ENCODE assay signal across 30 cellular contexts in genomic region chr4:69051576-69051943, GRCh38. TPM values are rescaled to one million over a fixed set of nuclear protein-coding genes. Genes with fewer than 3 reads are reported as not detected.
DNase-seq lines count a peak whose midpoint lies in the region; ATAC-seq, FAIRE-seq and TF ChIP-seq lines count a peak whose summit lies in the region.
"Had no signal": no experiment of that assay in that cellular context is flagged by ENCODE, and none has a peak within 500 bp of the region (broad histone marks: within the 10 kb centered on the region; RNA-seq: fewer than 3 reads in every experiment).

No MANE protein-coding gene starts in this region.

- H3K4ac ChIP-seq in trophoblast cell (ENCODE audit: low read depth, low read length) = no peak overlapping the region

- WGBS in K562 (ENCODE audit: insufficient coverage, low coverage, missing lambda C conversion rate) = 9% methylated on average over 4 of the region's 4 CpGs
- 19% methylated on average over 3 of the region's 4 CpGs for WGBS in HepG2 (ENCODE audit: low lambda C conversion rate)
- WGBS in trophoblast cell (ENCODE audit: extremely low coverage, insufficient coverage, insufficient read length) = no CpG with 5 or more reads among the region's 4 CpGs

- H3K4me1 Mint-ChIP-seq in activated CD4-positive, alpha-beta memory T cell treated with anti-CD3 and anti-CD28 coated beads, Interleukin-2, amount 10 ng/mL, durations not matched to agents 7 days and 5 days = no peaks in the 10 kb centered on the region
- H3K4me1 Mint-ChIP-seq: activated B cell treated with CpG ODN at 0.5 μM for 24 hours; activated naive CD4-positive, alpha-beta T cell treated with anti-CD3 and anti-CD28 coated beads, Interleukin-2, amount 10 ng/mL, durations not matched to agents 7 days and 5 days had no signal

- no peak for DNase-seq in K562 (ENCODE audit: extremely low read depth in 1 of 4, low spot score in 3 of 4)
- no peak for DNase-seq in HepG2 (ENCODE audit: low spot score)
- no peak for DNase-seq in trophoblast cell
- DNase-seq in activated CD4-positive, alpha-beta memory T cell treated with anti-CD3 and anti-CD28 coated beads, Interleukin-2, amount 10 ng/mL, durations not matched to agents 7 days and 5 days = no peak
- no peak for DNase-seq in GDM1 (lab: John Stamatoyannopoulos, UW)
- DNase-seq in right atrium auricular region (ENCODE audit: low spot score) = no peak
- DNase-seq: activated B cell treated with CpG ODN at 0.5 μM for 24 hours; activated naive CD4-positive, alpha-beta T cell treated with anti-CD3 and anti-CD28 coated beads, Interleukin-2, amount 10 ng/mL, durations not matched to agents 7 days and 5 days; brain microvascular endothelial cell; C1 segment of cervical spinal cord; COR-L47; DMS79 treated with DMSO at 0.1 percent for 48 hours; effector CD4-positive, alpha-beta T cell; GOT3; heart left ventricle; KG1; left cardiac atrium; MG63; NCI-H1417 treated with DMSO at 0.1 percent for 48 hours; NCI-H345; NCI-H748 treated with DMSO at 0.1 percent for 48 hours; spleen; stimulated activated CD4-positive, alpha-beta T cell treated with anti-CD3 and anti-CD28 coated beads, Interleukin-2, amount 100 ng/mL, for 48 hours had no signal

- H4K20me1 ChIP-seq in K562 (replicated peaks; ENCODE audit: control insufficient read depth, insufficient read depth, low read length) (no peaks in the 10 kb centered on the region), HepG2 (ENCODE audit: insufficient read depth, low read length) (no peaks in the 10 kb centered on the region)

- ATAC-seq in GM18867 (IDR thresholded peaks at IDR 0.05; ENCODE audit: unreplicated experiment) (peak; percentile 49), K562 (no peak), HepG2 (no peak), GM21367 (IDR thresholded peaks at IDR 0.05; ENCODE audit: unreplicated experiment) (no peak)
- ATAC-seq: heart left ventricle, left cardiac atrium had no signal

- H3K14ac ChIP-seq in trophoblast cell (ENCODE audit: low read length) = peak overlapping the region; percentile 32

- no peaks in the 10 kb centered on the region for H3K9me3 Mint-ChIP-seq in activated CD4-positive, alpha-beta memory T cell treated with anti-CD3 and anti-CD28 coated beads, Interleukin-2, amount 10 ng/mL, durations not matched to agents 7 days and 5 days
- H3K9me3 Mint-ChIP-seq: activated naive CD4-positive, alpha-beta T cell treated with anti-CD3 and anti-CD28 coated beads, Interleukin-2, amount 10 ng/mL, durations not matched to agents 7 days and 5 days; activated T-helper 1 cell treated with anti-CD3 and anti-CD28 coated beads, Interleukin-12 subunit alpha, Interleukin-12 subunit beta, Interleukin-2, Interleukin-4 antibody, amounts not matched to agents 30 ng/mL and 10 ng/mL and 1 ng/mL, durations not matched to agents 14 hours and 24 hours and 36 hours had no signal

- H3K18ac ChIP-seq in trophoblast cell (ENCODE audit: low read length) = no peak overlapping the region

- TF ChIP-seq POLR2A in K562 (conservative IDR thresholded peaks at IDR 0.05) (no peak), HepG2 (IDR thresholded peaks at IDR 0.05; ENCODE audit: insufficient read depth in 1 of 2, low read depth in 2 of 2, low read length in 2 of 2) (no peak)

- H2BK5ac ChIP-seq in trophoblast cell (ENCODE audit: low read depth, low read length, poor library complexity) = peak overlapping the region; percentile 42

- no peaks in the 10 kb centered on the region for H3K9me1 ChIP-seq in K562 (ENCODE audit: control insufficient read depth, insufficient read depth, low read length)

- H3K27ac Mint-ChIP-seq in activated CD4-positive, alpha-beta memory T cell treated with anti-CD3 and anti-CD28 coated beads, Interleukin-2, amount 10 ng/mL, durations not matched to agents 7 days and 5 days = no peak overlapping the region
- H3K27ac Mint-ChIP-seq: activated B cell treated with CpG ODN at 0.5 μM for 24 hours; activated naive CD4-positive, alpha-beta T cell treated with anti-CD3 and anti-CD28 coated beads, Interleukin-2, amount 10 ng/mL, durations not matched to agents 7 days and 5 days; activated T-helper 1 cell treated with anti-CD3 and anti-CD28 coated beads, Interleukin-12 subunit alpha, Interleukin-12 subunit beta, Interleukin-2, Interleukin-4 antibody, amounts not matched to agents 30 ng/mL and 10 ng/mL and 1 ng/mL, durations not matched to agents 14 hours and 24 hours and 36 hours had no signal

- no peaks in the 10 kb centered on the region for H3K79me1 ChIP-seq in trophoblast cell (ENCODE audit: low read length)

- H3K79me2 ChIP-seq in K562 (ENCODE audit: control insufficient read depth, insufficient read depth, low read length) (no peaks in the 10 kb centered on the region), HepG2 (ENCODE audit: insufficient read depth, low read length) (peaks cover 66% of the 10 kb centered on the region), trophoblast cell (ENCODE audit: control insufficient read depth, insufficient read depth, low read length, poor library complexity) (peaks cover 2% of the 10 kb centered on the region)

- TF ChIP-seq EP300 in K562 (IDR thresholded peaks at IDR 0.05; ENCODE audit: low read length) (no peak), HepG2 (IDR thresholded peaks at IDR 0.05; ENCODE audit: low read depth in 2 of 2, low read length in 2 of 2) (no peak), HepG2 (CRISPR knock-in tag; IDR thresholded peaks at IDR 0.05; ENCODE audit: borderline replicate concordance) (no peak)

- H3K4me3 ChIP-seq in K562 = no peak overlapping the region
- H3K4me3 ChIP-seq in HepG2 (replicated peaks in 1 of 3; ENCODE audit: insufficient read depth in 1 of 3, low read depth in 2 of 3, low read length in 3 of 3) = peak overlapping the region; percentile 56 to 65 (median 60); a peak in 5 of 6 replicates
- H3K4me3 ChIP-seq in trophoblast cell (ENCODE audit: low read depth, low read length) = no peak overlapping the region
- H3K4me3 ChIP-seq in right atrium auricular region = no peak overlapping the region
- H3K4me3 ChIP-seq: heart left ventricle, MG63, spleen had no signal

- TF ChIP-seq CTCF in K562 (IDR thresholded peaks at IDR 0.05 in 2 of 3, conservative IDR thresholded peaks at IDR 0.05 in 1 of 3; ENCODE audit: insufficient read depth in 2 of 3, low read depth in 1 of 3, low read length in 3 of 3) (no peak), HepG2 (CRISPR knock-in tag; IDR thresholded peaks at IDR 0.05) (no peak), right atrium auricular region (IDR thresholded peaks at IDR 0.05) (no peak)

- H2AK5ac ChIP-seq in trophoblast cell (ENCODE audit: low read length) = no peak overlapping the region

- no peaks in the 10 kb centered on the region for H3K9me3 ChIP-seq in K562 (replicated peaks; ENCODE audit: control insufficient read depth, insufficient read depth, low read depth, low read length)
- H3K9me3 ChIP-seq in HepG2 (ENCODE audit: low read length) = no peaks in the 10 kb centered on the region
- H3K9me3 ChIP-seq in trophoblast cell (ENCODE audit: insufficient read depth, low read depth, low read length) = no peaks in the 10 kb centered on the region
- H3K9me3 ChIP-seq in right atrium auricular region = no peaks in the 10 kb centered on the region
- H3K9me3 ChIP-seq: heart left ventricle, MG63, spleen had no signal

- BruUV-seq in K562 (replicated peaks; lab: Mats Ljungman, UMichigan) = no TSS peak
- BruUV-seq in HepG2 (replicated peaks; lab: Mats Ljungman, UMichigan) = no TSS peak

- H3K27ac ChIP-seq in K562 (ENCODE audit: extremely low read depth, low read depth, low read length) (no peak overlapping the region), HepG2 (ENCODE audit: extremely low read length, insufficient read depth, low read length) (peak overlapping the region; percentile 88), trophoblast cell (ENCODE audit: low read depth, low read length) (peak overlapping the region; percentile 14), right atrium auricular region (no peak overlapping the region)
- H3K27ac ChIP-seq: brain microvascular endothelial cell, heart left ventricle, spleen had no signal

- H2AFZ ChIP-seq in K562 (ENCODE audit: low read depth, low read length) (peak overlapping the region; percentile 38; the same call in 1 of the 2 replicates), HepG2 (ENCODE audit: low read length) (no peak overlapping the region), trophoblast cell (ENCODE audit: insufficient read depth, low read length, poor library complexity) (no peak overlapping the region)

- H3K36me3 Mint-ChIP-seq in activated CD4-positive, alpha-beta memory T cell treated with anti-CD3 and anti-CD28 coated beads, Interleukin-2, amount 10 ng/mL, durations not matched to agents 7 days and 5 days (ENCODE audit: low read depth) = no peaks in the 10 kb centered on the region
- H3K36me3 Mint-ChIP-seq: activated naive CD4-positive, alpha-beta T cell treated with anti-CD3 and anti-CD28 coated beads, Interleukin-2, amount 10 ng/mL, durations not matched to agents 7 days and 5 days had no signal

- H3K4me3 Mint-ChIP-seq in activated CD4-positive, alpha-beta memory T cell treated with anti-CD3 and anti-CD28 coated beads, Interleukin-2, amount 10 ng/mL, durations not matched to agents 7 days and 5 days = no peak overlapping the region
- H3K4me3 Mint-ChIP-seq: activated B cell treated with CpG ODN at 0.5 μM for 24 hours; activated naive CD4-positive, alpha-beta T cell treated with anti-CD3 and anti-CD28 coated beads, Interleukin-2, amount 10 ng/mL, durations not matched to agents 7 days and 5 days; activated T-helper 1 cell treated with anti-CD3 and anti-CD28 coated beads, Interleukin-12 subunit alpha, Interleukin-12 subunit beta, Interleukin-2, Interleukin-4 antibody, amounts not matched to agents 30 ng/mL and 10 ng/mL and 1 ng/mL, durations not matched to agents 14 hours and 24 hours and 36 hours had no signal

- H2BK120ac ChIP-seq in trophoblast cell (ENCODE audit: insufficient read depth, low read length, poor library complexity) = no peak overlapping the region

- in situ Hi-C loops in K562 (cut with MboI) = no loop called here
- in situ Hi-C loops in HepG2 (cut with HindIII; ENCODE audit: extremely low pct_ligation_motif_present, low pct_unique_long_range_greater_than_20kb) = loop anchor here (25.0 kb wide), 1 partner anchor 564 kb away; no protein-coding TSS in a partner anchor

- H3K36me3 ChIP-seq in K562 (ENCODE audit: control insufficient read depth, insufficient read depth, low read length) = no peaks in the 10 kb centered on the region
- no peaks in the 10 kb centered on the region for H3K36me3 ChIP-seq in HepG2 (replicated peaks in 1 of 2; ENCODE audit: control insufficient read depth in 1 of 2, insufficient read depth in 2 of 2, low read length in 2 of 2)
- H3K36me3 ChIP-seq in trophoblast cell (ENCODE audit: control insufficient read depth in 1 of 2, insufficient read depth in 2 of 2, low read length in 2 of 2) = no peaks in the 10 kb centered on the region
- no peaks in the 10 kb centered on the region for H3K36me3 ChIP-seq in right atrium auricular region
- H3K36me3 ChIP-seq: brain microvascular endothelial cell, heart left ventricle, MG63, spleen had no signal

- CTCF ChIA-PET in K562 (lab: Yijun Ruan, JAX; ENCODE audit: low intra/inter-chr PET ratio) = no interaction called here
- CTCF ChIA-PET in HepG2 (lab: Yijun Ruan, JAX; ENCODE audit: low intra/inter-chr PET ratio, low total read pairs) = no interaction called here
- CTCF ChIA-PET in activated CD4-positive, alpha-beta memory T cell treated with anti-CD3 and anti-CD28 coated beads, Interleukin-2, amount 10 ng/mL, durations not matched to agents 7 days and 5 days (lab: Charles Lee) = no interaction called here

- H3K27me3 ChIP-seq in K562 (ENCODE audit: control insufficient read depth in 2 of 2, insufficient read depth in 2 of 2, low read length in 2 of 2) = no peaks in the 10 kb centered on the region
- no peaks in the 10 kb centered on the region for H3K27me3 ChIP-seq in HepG2 (ENCODE audit: control insufficient read depth in 1 of 2, insufficient read depth in 2 of 2, low read length in 2 of 2)
- H3K27me3 ChIP-seq in trophoblast cell (ENCODE audit: insufficient read depth, low read length) = no peaks in the 10 kb centered on the region
- no peaks in the 10 kb centered on the region for H3K27me3 ChIP-seq in right atrium auricular region
- H3K27me3 ChIP-seq: brain microvascular endothelial cell, heart left ventricle, MG63, spleen had no signal

- H4K91ac ChIP-seq in trophoblast cell (ENCODE audit: low read depth, low read length) = peak overlapping the region; percentile 16

- peak overlapping the region; percentile 17 for H2BK12ac ChIP-seq in trophoblast cell (ENCODE audit: low read length)

- no peak overlapping the region for H4K12ac ChIP-seq in trophoblast cell (ENCODE audit: low read depth, low read length)

- TF ChIP-seq RAD21 in K562 (CRISPR knock-in tag; conservative IDR thresholded peaks at IDR 0.05 in 1 of 2, IDR thresholded peaks at IDR 0.05 in 1 of 2) (no peak), HepG2 (CRISPR knock-in tag; IDR thresholded peaks at IDR 0.05) (no peak)

- H3K4me1 ChIP-seq in K562 (replicated peaks in 1 of 2; ENCODE audit: control insufficient read depth in 2 of 2, insufficient read depth in 2 of 2, low read length in 2 of 2) = no peaks in the 10 kb centered on the region
- H3K4me1 ChIP-seq in HepG2 (ENCODE audit: insufficient read depth, low read length) = peaks cover 44% of the 10 kb centered on the region
- peaks cover 4% of the 10 kb centered on the region in 2 experiments for H3K4me1 ChIP-seq in trophoblast cell (ENCODE audit: control insufficient read depth in 1 of 2, insufficient read depth in 2 of 2, low read length in 2 of 2)
- H3K4me1 ChIP-seq in right atrium auricular region = no peaks in the 10 kb centered on the region
- H3K4me1 ChIP-seq: heart left ventricle, spleen had no signal

- FAIRE-seq in K562 (lab: Jason Lieb, UNC) (no peak), HepG2 (lab: Jason Lieb, UNC) (no peak)
- FAIRE-seq: urothelium cell line had no signal

- no peaks in the 10 kb centered on the region for H3K27me3 Mint-ChIP-seq in activated CD4-positive, alpha-beta memory T cell treated with anti-CD3 and anti-CD28 coated beads, Interleukin-2, amount 10 ng/mL, durations not matched to agents 7 days and 5 days
- H3K27me3 Mint-ChIP-seq: activated B cell treated with CpG ODN at 0.5 μM for 24 hours; activated naive CD4-positive, alpha-beta T cell treated with anti-CD3 and anti-CD28 coated beads, Interleukin-2, amount 10 ng/mL, durations not matched to agents 7 days and 5 days had no signal

- H3K9ac ChIP-seq in K562 (ENCODE audit: insufficient read depth in 1 of 2, low read depth in 2 of 2, low read length in 2 of 2) = no peak overlapping the region
- peak overlapping the region; percentile 92 for H3K9ac ChIP-seq in HepG2 (ENCODE audit: insufficient read depth, low read depth, low read length)
- no peak overlapping the region for H3K9ac ChIP-seq in trophoblast cell (ENCODE audit: low read length)

- no peak overlapping the region for H3K23ac ChIP-seq in trophoblast cell (ENCODE audit: low read length)

- POLR2A ChIA-PET in K562 (lab: Yijun Ruan, JAX) (no interaction called here), HepG2 (lab: Yijun Ruan, JAX) (interaction anchor here (4.3 kb wide), 1 partner anchor 100 kb away, joined by 19 read pairs; the partner anchor contains the start of gene UGT2A3)
- POLR2A ChIA-PET in activated CD4-positive, alpha-beta memory T cell treated with anti-CD3 and anti-CD28 coated beads, Interleukin-2, amount 10 ng/mL, durations not matched to agents 7 days and 5 days (lab: Charles Lee) = no interaction called here

- peak overlapping the region; percentile 11 for H4K8ac ChIP-seq in trophoblast cell (ENCODE audit: low read depth, low read length)

- H3K4me2 ChIP-seq in K562 (ENCODE audit: insufficient read depth, low read length) (no peak overlapping the region), HepG2 (ENCODE audit: low read depth, low read length) (peak overlapping the region; percentile 83), trophoblast cell (ENCODE audit: low read length) (no peak overlapping the region)

- intact Hi-C loops in K562 (cut with micrococcal nuclease) (no loop called here), HepG2 (cut with micrococcal nuclease; ENCODE audit: unreplicated experiment) (loop anchor here (10.0 kb wide), 1 partner anchor 557 kb away; no protein-coding TSS in a partner anchor)

RNA-seq across cellular contexts. Expression of gene UGT2B7, which starts 44.7 kb away (rescaled TPM):
- total RNA-seq in K562 (2011; cell fraction: chromatin; rRNA removed; ENCODE audit: low replicate concordance) = not detected in 2 replicates
- not detected in 2 replicates for total RNA-seq in K562 (2011; cell fraction: nucleolus; rRNA removed)
- not detected in 2 replicates for total RNA-seq in K562 (2011; cell fraction: nucleoplasm; rRNA removed)
- total RNA-seq in K562 (2014; rRNA removed) (not detected in 2 replicates), K562 (2014; rRNA removed; fragmentation: Illumina TruSeq; extraction: Trizol) (0.18 TPM in 1 of 2 replicates, not detected in the other), K562 (2015; rRNA removed; fragmentation: Illumina TruSeq; extraction: Trizol) (not detected in 2 replicates), K562 (2021) (0.13 TPM in 1 of 2 replicates, not detected in the other), HepG2 (2016; rRNA removed; fragmentation: Illumina TruSeq; extraction: Trizol) (41.8 and 41.9 TPM in 2 replicates), right atrium auricular region (not detected)
- polyA plus RNA-seq in K562 (2011; rRNA removed) (0.04 TPM in 1 of 2 replicates, not detected in the other), K562 (2014; fragmentation: Illumina TruSeq; extraction: Trizol) (0.19 TPM in 1 of 2 replicates, not detected in the other), K562 (2014; fragmentation: Nextera tagmentation; extraction: Ambion mirVana) (under 1 TPM in 1 of 2 experiments, not detected in 1; 0.15 TPM), K562 (2014; rRNA removed) (not detected in 2 replicates), HepG2 (2011; rRNA removed) (26.1 and 26.8 TPM in 2 replicates)
- polyA plus RNA-seq in K562 (2011; cell fraction: cytosol; rRNA removed) = not detected in 2 replicates
- not detected in 2 replicates for polyA plus RNA-seq in K562 (2011; cell fraction: nucleus; rRNA removed)
- 0.18 and 0.21 TPM in 2 replicates for polyA plus RNA-seq in K562 (2012)
- not detected in 2 replicates for polyA minus RNA-seq in K562 (2011; rRNA and poly(A)+ RNA removed)
- polyA minus RNA-seq in K562 (2011; cell fraction: cytosol; rRNA and poly(A)+ RNA removed) = not detected in 2 replicates
- polyA minus RNA-seq in K562 (2011; cell fraction: nucleus; rRNA and poly(A)+ RNA removed) = not detected in 2 replicates
- total RNA-seq in HepG2 (2016; cell fraction: cytosol; rRNA removed; fragmentation: Illumina TruSeq; extraction: Trizol; ENCODE audit: low read depth) = 11.2 and 12.0 TPM in 2 replicates
- total RNA-seq in HepG2 (2016; cell fraction: insoluble cytoplasmic fraction; rRNA removed; fragmentation: Illumina TruSeq; extraction: Trizol) = 43.5 and 44.0 TPM in 2 replicates
- 23.7 and 31.5 TPM in 2 replicates for total RNA-seq in HepG2 (2016; cell fraction: membrane; rRNA removed; fragmentation: Illumina TruSeq; extraction: Trizol)
- total RNA-seq in HepG2 (2016; cell fraction: nucleus; rRNA removed; fragmentation: Illumina TruSeq; extraction: Trizol) = 44.0 and 49.9 TPM in 2 replicates
- 12.1 and 22.2 TPM in 2 replicates for polyA plus RNA-seq in HepG2 (2011; cell fraction: cytosol; rRNA removed)
- polyA plus RNA-seq in HepG2 (2011; cell fraction: nucleus; rRNA removed) = 9.3 and 13.8 TPM in 2 replicates
- polyA plus RNA-seq in HepG2 (2012) = 31.1 and 33.4 TPM in 2 replicates
- polyA plus RNA-seq in HepG2 (2016; cell fraction: cytosol; fragmentation: Illumina TruSeq; extraction: Trizol; ENCODE audit: low read depth) = 9.5 and 12.7 TPM in 2 replicates
- polyA plus RNA-seq in HepG2 (2016; cell fraction: insoluble cytoplasmic fraction; fragmentation: Illumina TruSeq; extraction: Trizol; ENCODE audit: low read depth) = 38.6 and 45.7 TPM in 2 replicates
- 16.1 and 22.5 TPM in 2 replicates for polyA plus RNA-seq in HepG2 (2016; cell fraction: membrane; fragmentation: Illumina TruSeq; extraction: Trizol; ENCODE audit: low read depth)
- 44.9 and 46.5 TPM in 2 replicates for polyA plus RNA-seq in HepG2 (2016; cell fraction: nucleus; fragmentation: Illumina TruSeq; extraction: Trizol; ENCODE audit: insufficient read depth, low read depth)
- polyA minus RNA-seq in HepG2 (2011; rRNA and poly(A)+ RNA removed; ENCODE audit: low replicate concordance) = 9.5 TPM in 1 of 2 replicates, not detected in the other
- polyA minus RNA-seq in HepG2 (2011; cell fraction: cytosol; rRNA and poly(A)+ RNA removed) = 15.3 and 15.7 TPM in 2 replicates
- 32.3 and 45.9 TPM in 2 replicates for polyA minus RNA-seq in HepG2 (2011; cell fraction: nucleus; rRNA and poly(A)+ RNA removed)
- polyA plus RNA-seq in trophoblast cell (2013) = 0.12 and 0.15 TPM in 2 replicates
- total RNA-seq in activated CD4-positive, alpha-beta memory T cell treated with anti-CD3 and anti-CD28 coated beads, Interleukin-2, amount 10 ng/mL, durations not matched to agents 7 days and 5 days = not detected
- total RNA-seq: activated B cell treated with CpG ODN at 0.5 μM for 24 hours; activated T-helper 1 cell treated with anti-CD3 and anti-CD28 coated beads, Interleukin-12 subunit alpha, Interleukin-12 subunit beta, Interleukin-2, Interleukin-4 antibody, amounts not matched to agents 30 ng/mL and 10 ng/mL and 1 ng/mL, durations not matched to agents 14 hours and 24 hours and 36 hours; fibroblast of villous mesenchyme; heart left ventricle; left cardiac atrium; mesenteric fat pad; osteoblast; spleen had no signal
- polyA plus RNA-seq: heart left ventricle, spleen had no signal

Comparison
In these comparisons a context has a peak if more than half of its experiments do, and no peak if none do; other contexts are left out.
1. H3K27ac ChIP-seq: peak in HepG2 (single experiment) and trophoblast cell (single experiment); none in K562 (single experiment) and right atrium auricular region (0 of 2).
2. H3K4me3 ChIP-seq: peak in HepG2 (3 of 3); none in K562 (single experiment), trophoblast cell (single experiment) and right atrium auricular region (0 of 2).
3. RNA of gene UGT2B7, which starts 44.7 kb away (total RNA-seq): 11.2 to 49.9 TPM in HepG2; 0.13 to 0.18 TPM in K562, not detected in activated CD4-positive, alpha-beta memory T cell treated with anti-CD3 and anti-CD28 coated beads, Interleukin-2, amount 10 ng/mL, durations not matched to agents 7 days and 5 days and not detected in right atrium auricular region; every median in the first group is over 10 times any median in the second.